In genomic region chr9:114499941-114500528, GRCh38 we compare ENCODE assay signal across 21 cellular contexts.
"Had no signal": no experiment of that assay in that cellular context is flagged by ENCODE, and none has a peak within 500 bp of the region (broad histone marks: within the 10 kb centered on the region; RNA-seq: fewer than 3 reads in every experiment).

No MANE protein-coding gene starts in this region.

- H3K27ac Mint-ChIP-seq: activated CD4-positive, alpha-beta memory T cell treated with anti-CD3 and anti-CD28 coated beads, Interleukin-2, amount 10 ng/mL, durations not matched to agents 7 days and 5 days; activated CD8-positive, alpha-beta memory T cell treated with anti-CD3 and anti-CD28 coated beads, Interleukin-2, amount 10 ng/mL, durations not matched to agents 7 days and 5 days; activated naive CD8-positive, alpha-beta T cell treated with anti-CD3 and anti-CD28 coated beads, Interleukin-2, amount 10 ng/mL, durations not matched to agents 7 days and 5 days; activated T-helper 2 cell treated with anti-CD3 and anti-CD28 coated beads, Interferon-gamma antibody, Interleukin-2, Interleukin-4, amounts not matched to agents 10 μg/mL and 5 μg/mL and 100 μg/mL, durations not matched to agents 14 hours and 24 hours and 36 hours; stimulated activated memory B cell treated with anti-CD40 and anti-IgM and Interleukin-4, amounts not matched to agents 10 μg/mL and 1 μg/mL and 100 μg/mL, for 72 hours had no signal

- H3K4me3 Mint-ChIP-seq: activated CD4-positive, alpha-beta memory T cell treated with anti-CD3 and anti-CD28 coated beads, Interleukin-2, amount 10 ng/mL, durations not matched to agents 7 days and 5 days; activated CD8-positive, alpha-beta memory T cell treated with anti-CD3 and anti-CD28 coated beads, Interleukin-2, amount 10 ng/mL, durations not matched to agents 7 days and 5 days; activated naive CD8-positive, alpha-beta T cell treated with anti-CD3 and anti-CD28 coated beads, Interleukin-2, amount 10 ng/mL, durations not matched to agents 7 days and 5 days; stimulated activated memory B cell treated with anti-CD40 and anti-IgM and Interleukin-4, amounts not matched to agents 10 μg/mL and 1 μg/mL and 100 μg/mL, for 72 hours had no signal

- H3K27me3 Mint-ChIP-seq: stimulated activated memory B cell treated with anti-CD40 and anti-IgM and Interleukin-4, amounts not matched to agents 10 μg/mL and 1 μg/mL and 100 μg/mL, for 72 hours had no signal

- ATAC-seq: activated CD8-positive, alpha-beta memory T cell treated with anti-CD3 and anti-CD28 coated beads, Interleukin-2, amount 10 ng/mL, durations not matched to agents 7 days and 5 days; left lobe of liver; stimulated activated memory B cell treated with anti-CD40 and anti-IgM and Interleukin-4, amounts not matched to agents 10 μg/mL and 1 μg/mL and 100 μg/mL, for 72 hours had no signal

- H3K9me3 ChIP-seq: esophagus muscularis mucosa, ovary, spleen, tibial artery had no signal

- FAIRE-seq: keratinocyte had no signal

- H3K36me3 Mint-ChIP-seq: activated CD8-positive, alpha-beta memory T cell treated with anti-CD3 and anti-CD28 coated beads, Interleukin-2, amount 10 ng/mL, durations not matched to agents 7 days and 5 days; activated naive CD8-positive, alpha-beta T cell treated with anti-CD3 and anti-CD28 coated beads, Interleukin-2, amount 10 ng/mL, durations not matched to agents 7 days and 5 days; mesothelial cell of epicardium; stimulated activated memory B cell treated with anti-CD40 and anti-IgM and Interleukin-4, amounts not matched to agents 10 μg/mL and 1 μg/mL and 100 μg/mL, for 72 hours had no signal

- DNase-seq: activated CD4-positive, alpha-beta memory T cell treated with anti-CD3 and anti-CD28 coated beads, Interleukin-2, amount 10 ng/mL, durations not matched to agents 7 days and 5 days; activated CD4-positive, alpha-beta T cell treated with anti-CD3 and anti-CD28 coated beads for 48 hours; activated CD4-positive, CD25-positive, alpha-beta regulatory T cell; activated CD8-positive, alpha-beta memory T cell treated with anti-CD3 and anti-CD28 coated beads, Interleukin-2, amount 10 ng/mL, durations not matched to agents 7 days and 5 days; activated naive CD4-positive, alpha-beta T cell treated with Interleukin-2 at 50 U/mL for 16 hours; activated naive CD8-positive, alpha-beta T cell treated with anti-CD3 and anti-CD28 coated beads, Interleukin-2, amount 10 ng/mL, durations not matched to agents 7 days and 5 days; activated T-cell treated with anti-CD3 and anti-CD28 coated beads, Interleukin-2, amount 50 U/mL, for 1 hour; brain microvascular endothelial cell; cortex of kidney; effector CD4-positive, alpha-beta T cell; ovary; spleen; stimulated activated CD4-positive, alpha-beta T cell treated with anti-CD3 and anti-CD28 coated beads, Interleukin-4, amount 100 ng/mL, for 4 hours; tibial artery had no signal

- H3K27me3 ChIP-seq: esophagus muscularis mucosa, ovary had no signal

- H3K36me3 ChIP-seq: brain microvascular endothelial cell, esophagus muscularis mucosa, ovary, spleen, tibial artery had no signal

- H3K27ac ChIP-seq: brain microvascular endothelial cell, ovary, tibial artery had no signal

- H3K4me3 ChIP-seq: esophagus muscularis mucosa, lung, ovary, tibial artery had no signal
